1 cellular context compared by ENCODE assay signal in genomic region chr11:29243616-29244015, GRCh38.
TF ChIP-seq lines count a peak whose summit lies in the region.

No MANE protein-coding gene starts in this region.

TF ChIP-seq in IMR-90, 13 proteins besides CTCF, POLR2A, EP300 and RAD21:
- TF ChIP-seq MAZ (IDR thresholded peaks at IDR 0.05; ENCODE audit: borderline replicate concordance, low read depth, low read length) (no peak), CHD1 (IDR thresholded peaks at IDR 0.05; ENCODE audit: low read depth, low read length) (no peak), SMC3 (IDR thresholded peaks at IDR 0.05; ENCODE audit: low read depth, low read length) (no peak), BHLHE40 (IDR thresholded peaks at IDR 0.05; ENCODE audit: low read depth, low read length) (no peak), RCOR1 (IDR thresholded peaks at IDR 0.05; ENCODE audit: insufficient replicate concordance, low read length) (no peak), USF2 (IDR thresholded peaks at IDR 0.05; ENCODE audit: low read depth, low read length) (no peak), ELK1 (IDR thresholded peaks at IDR 0.05; ENCODE audit: borderline replicate concordance, low read depth, low read length) (no peak)
TF ChIP-seq in IMR-90: peak in this region for 0.
